38 cellular contexts compared by ENCODE assay signal in genomic region chr5:159146839-159147238, GRCh38. TPM values are rescaled to one million over a fixed set of nuclear protein-coding genes. Genes with fewer than 3 reads are reported as not detected.
"Had no signal": no experiment of that assay in that cellular context is flagged by ENCODE, and none has a peak within 500 bp of the region (broad histone marks: within the 10 kb centered on the region; RNA-seq: fewer than 3 reads in every experiment).

No MANE protein-coding gene starts in this region.

- H3K9me3 Mint-ChIP-seq: activated CD4-positive, alpha-beta T cell treated with anti-CD3 and anti-CD28 coated beads, Interleukin-2, amount 10 ng/mL, durations not matched to agents 7 days and 5 days; activated naive CD4-positive, alpha-beta T cell treated with anti-CD3 and anti-CD28 coated beads, Interleukin-2, amount 50 U/mL, for 24 hours; activated T-cell treated with anti-CD3 and anti-CD28 coated beads, Interleukin-2, amount 50 U/mL, for 24 hours; activated T-helper 2 cell treated with anti-CD3 and anti-CD28 coated beads, Interferon-gamma antibody, Interleukin-2, Interleukin-4, amounts not matched to agents 10 μg/mL and 5 μg/mL and 100 μg/mL, durations not matched to agents 14 hours and 24 hours and 36 hours; T-helper 1 cell treated with Interleukin-12 subunit alpha and Interleukin-12 subunit beta and Interleukin-4 antibody, amounts not matched to agents 30 μg/mL and 1 μg/mL, for 36 hours; T-helper 2 cell treated with Interferon-gamma antibody and Interleukin-4, amounts not matched to agents 5 μg/mL and 100 μg/mL, for 36 hours had no signal

- H3K27ac Mint-ChIP-seq: activated CD4-positive, alpha-beta memory T cell treated with anti-CD3 and anti-CD28 coated beads, Interleukin-2, amount 10 ng/mL, durations not matched to agents 7 days and 5 days; activated CD4-positive, alpha-beta T cell treated with anti-CD3 and anti-CD28 coated beads for 36 hours; activated CD4-positive, alpha-beta T cell treated with anti-CD3 and anti-CD28 coated beads, Interleukin-2, amount 10 ng/mL, durations not matched to agents 7 days and 5 days; activated CD8-positive, alpha-beta memory T cell treated with anti-CD3 and anti-CD28 coated beads, Interleukin-2, amount 10 ng/mL, durations not matched to agents 7 days and 5 days; activated CD8-positive, alpha-beta T cell treated with anti-CD3 and anti-CD28 coated beads, Interleukin-2, amount 10 ng/mL, durations not matched to agents 7 days and 5 days; activated naive CD4-positive, alpha-beta T cell treated with anti-CD3 and anti-CD28 coated beads, Interleukin-2, amount 10 ng/mL, durations not matched to agents 7 days and 5 days; activated naive CD4-positive, alpha-beta T cell treated with anti-CD3 and anti-CD28 coated beads, Interleukin-2, amount 50 U/mL, for 24 hours; activated naive CD8-positive, alpha-beta T cell; activated naive CD8-positive, alpha-beta T cell treated with anti-CD3 and anti-CD28 coated beads, Interleukin-2, amount 10 ng/mL, durations not matched to agents 7 days and 5 days; activated naive CD8-positive, alpha-beta T cell treated with anti-CD3 and anti-CD28 coated beads, Interleukin-2, amount 50 U/mL, for 24 hours; activated T-cell treated with anti-CD3 and anti-CD28 coated beads, Interleukin-2, amount 50 U/mL, for 24 hours; activated T-helper 2 cell treated with anti-CD3 and anti-CD28 coated beads, Interferon-gamma antibody, Interleukin-2, Interleukin-4, amounts not matched to agents 10 μg/mL and 5 μg/mL and 100 μg/mL, durations not matched to agents 14 hours and 24 hours and 36 hours; brain; T-helper 1 cell treated with Interleukin-12 subunit alpha and Interleukin-12 subunit beta and Interleukin-4 antibody, amounts not matched to agents 30 μg/mL and 1 μg/mL, for 36 hours; T-helper 2 cell treated with Interferon-gamma antibody and Interleukin-4, amounts not matched to agents 5 μg/mL and 100 μg/mL, for 36 hours had no signal

- H3K27ac ChIP-seq: ascending aorta, cardiac muscle cell, VCaP had no signal

- DNase-seq: activated CD4-positive, alpha-beta memory T cell treated with anti-CD3 and anti-CD28 coated beads, Interleukin-2, amount 10 ng/mL, durations not matched to agents 7 days and 5 days; activated CD4-positive, alpha-beta T cell treated with anti-CD3 and anti-CD28 coated beads for 1 hour; activated CD4-positive, alpha-beta T cell treated with anti-CD3 and anti-CD28 coated beads for 36 hours; activated CD4-positive, alpha-beta T cell treated with anti-CD3 and anti-CD28 coated beads for 48 hours; activated CD4-positive, alpha-beta T cell treated with anti-CD3 and anti-CD28 coated beads, Interleukin-2, amount 10 ng/mL, durations not matched to agents 7 days and 5 days; activated CD4-positive, alpha-beta T cell treated with anti-CD3 and anti-CD28 coated beads, Interleukin-2, amount 50 U/mL, for 48 hours; activated CD4-positive, CD25-positive, alpha-beta regulatory T cell; activated CD8-positive, alpha-beta memory T cell treated with anti-CD3 and anti-CD28 coated beads for 24 hours; activated CD8-positive, alpha-beta memory T cell treated with anti-CD3 and anti-CD28 coated beads, Interleukin-2, amount 10 ng/mL, durations not matched to agents 7 days and 5 days; activated CD8-positive, alpha-beta memory T cell treated with anti-CD3 and anti-CD28 coated beads, Interleukin-2, amount 50 U/mL, for 48 hours; activated CD8-positive, alpha-beta T cell treated with anti-CD3 and anti-CD28 coated beads, Interleukin-2, amount 10 ng/mL, durations not matched to agents 7 days and 5 days; activated effector memory CD4-positive, alpha-beta T cell treated with Interleukin-2 at 50 U/mL for 16 hours; activated gamma-delta T cell; activated naive CD4-positive, alpha-beta T cell treated with anti-CD3 and anti-CD28 coated beads, Interleukin-2, amount 10 ng/mL, durations not matched to agents 7 days and 5 days; activated naive CD4-positive, alpha-beta T cell treated with Interleukin-2 at 50 U/mL for 16 hours; activated naive CD8-positive, alpha-beta T cell treated with anti-CD3 and anti-CD28 coated beads, Interleukin-2, amount 10 ng/mL, durations not matched to agents 7 days and 5 days; activated naive CD8-positive, alpha-beta T cell treated with anti-CD3 and anti-CD28 coated beads, Interleukin-2, amount 50 U/mL, for 24 hours; activated T-cell treated with anti-CD3 and anti-CD28 coated beads, Interleukin-2, amount 50 U/mL, for 24 hours; activated T-cell treated with anti-CD3 and anti-CD28 coated beads, Interleukin-2, amount 50 U/mL, for 48 hours; amygdala; anterior cingulate cortex; caudate nucleus; cerebellar nuclear complex; T-helper 1 cell; T-helper 2 cell; T-helper 9 cell had no signal

- H3K4me1 Mint-ChIP-seq: activated CD4-positive, alpha-beta memory T cell treated with anti-CD3 and anti-CD28 coated beads, Interleukin-2, amount 10 ng/mL, durations not matched to agents 7 days and 5 days; activated CD4-positive, alpha-beta T cell treated with anti-CD3 and anti-CD28 coated beads for 36 hours; activated CD4-positive, alpha-beta T cell treated with anti-CD3 and anti-CD28 coated beads, Interleukin-2, amount 10 ng/mL, durations not matched to agents 7 days and 5 days; activated CD8-positive, alpha-beta memory T cell treated with anti-CD3 and anti-CD28 coated beads, Interleukin-2, amount 10 ng/mL, durations not matched to agents 7 days and 5 days; activated naive CD4-positive, alpha-beta T cell treated with anti-CD3 and anti-CD28 coated beads, Interleukin-2, amount 10 ng/mL, durations not matched to agents 7 days and 5 days; activated naive CD4-positive, alpha-beta T cell treated with anti-CD3 and anti-CD28 coated beads, Interleukin-2, amount 50 U/mL, for 24 hours; activated naive CD8-positive, alpha-beta T cell treated with anti-CD3 and anti-CD28 coated beads, Interleukin-2, amount 10 ng/mL, durations not matched to agents 7 days and 5 days; activated naive CD8-positive, alpha-beta T cell treated with anti-CD3 and anti-CD28 coated beads, Interleukin-2, amount 50 U/mL, for 24 hours; brain; central memory CD8-positive, alpha-beta T cell had no signal

- H3K4me3 Mint-ChIP-seq: activated CD4-positive, alpha-beta memory T cell treated with anti-CD3 and anti-CD28 coated beads, Interleukin-2, amount 10 ng/mL, durations not matched to agents 7 days and 5 days; activated CD4-positive, alpha-beta T cell treated with anti-CD3 and anti-CD28 coated beads for 36 hours; activated CD4-positive, alpha-beta T cell treated with anti-CD3 and anti-CD28 coated beads, Interleukin-2, amount 10 ng/mL, durations not matched to agents 7 days and 5 days; activated CD8-positive, alpha-beta memory T cell treated with anti-CD3 and anti-CD28 coated beads, Interleukin-2, amount 10 ng/mL, durations not matched to agents 7 days and 5 days; activated CD8-positive, alpha-beta T cell treated with anti-CD3 and anti-CD28 coated beads, Interleukin-2, amount 10 ng/mL, durations not matched to agents 7 days and 5 days; activated naive CD4-positive, alpha-beta T cell treated with anti-CD3 and anti-CD28 coated beads, Interleukin-2, amount 10 ng/mL, durations not matched to agents 7 days and 5 days; activated naive CD4-positive, alpha-beta T cell treated with anti-CD3 and anti-CD28 coated beads, Interleukin-2, amount 50 U/mL, for 24 hours; activated naive CD8-positive, alpha-beta T cell; activated naive CD8-positive, alpha-beta T cell treated with anti-CD3 and anti-CD28 coated beads, Interleukin-2, amount 10 ng/mL, durations not matched to agents 7 days and 5 days; activated naive CD8-positive, alpha-beta T cell treated with anti-CD3 and anti-CD28 coated beads, Interleukin-2, amount 50 U/mL, for 24 hours; activated T-cell treated with anti-CD3 and anti-CD28 coated beads, Interleukin-2, amount 50 U/mL, for 24 hours; brain; central memory CD8-positive, alpha-beta T cell; T-helper 1 cell treated with Interleukin-12 subunit alpha and Interleukin-12 subunit beta and Interleukin-4 antibody, amounts not matched to agents 30 μg/mL and 1 μg/mL, for 36 hours; T-helper 2 cell treated with Interferon-gamma antibody and Interleukin-4, amounts not matched to agents 5 μg/mL and 100 μg/mL, for 36 hours had no signal

- H3K36me3 ChIP-seq: ascending aorta, cardiac muscle cell had no signal

- H3K36me3 Mint-ChIP-seq: activated CD8-positive, alpha-beta memory T cell treated with anti-CD3 and anti-CD28 coated beads, Interleukin-2, amount 10 ng/mL, durations not matched to agents 7 days and 5 days; activated naive CD4-positive, alpha-beta T cell treated with anti-CD3 and anti-CD28 coated beads, Interleukin-2, amount 10 ng/mL, durations not matched to agents 7 days and 5 days; activated naive CD4-positive, alpha-beta T cell treated with anti-CD3 and anti-CD28 coated beads, Interleukin-2, amount 50 U/mL, for 24 hours; activated naive CD8-positive, alpha-beta T cell; activated naive CD8-positive, alpha-beta T cell treated with anti-CD3 and anti-CD28 coated beads, Interleukin-2, amount 10 ng/mL, durations not matched to agents 7 days and 5 days; brain had no signal

- H3K27me3 ChIP-seq: ascending aorta, cardiac muscle cell had no signal

- H3K9me3 ChIP-seq: ascending aorta had no signal

- H3K4me3 ChIP-seq: ascending aorta, cardiac muscle cell had no signal

- ATAC-seq: activated CD4-positive, alpha-beta T cell treated with anti-CD3 and anti-CD28 coated beads for 36 hours; activated CD4-positive, CD25-positive, alpha-beta regulatory T cell treated with anti-CD3 and anti-CD28 coated beads, Interleukin-2, amount 50 U/mL, for 24 hours; activated CD8-positive, alpha-beta memory T cell treated with anti-CD3 and anti-CD28 coated beads, Interleukin-2, amount 10 ng/mL, durations not matched to agents 7 days and 5 days; activated CD8-positive, alpha-beta T cell treated with anti-CD3 and anti-CD28 coated beads, Interleukin-2, amount 10 ng/mL, durations not matched to agents 7 days and 5 days; activated naive CD8-positive, alpha-beta T cell treated with anti-CD3 and anti-CD28 coated beads, Interleukin-2, amount 50 U/mL, for 24 hours had no signal

- H3K4me1 ChIP-seq: ascending aorta had no signal

RNA-seq across cellular contexts. Expression of gene EBF1, which starts 47.1 kb away (rescaled TPM):
- total RNA-seq: bronchial epithelial cell had no signal
- polyA plus RNA-seq: cardiac muscle cell had no signal
